ENCODE assay signal across 12 cellular contexts in the genomic region with DNA sequence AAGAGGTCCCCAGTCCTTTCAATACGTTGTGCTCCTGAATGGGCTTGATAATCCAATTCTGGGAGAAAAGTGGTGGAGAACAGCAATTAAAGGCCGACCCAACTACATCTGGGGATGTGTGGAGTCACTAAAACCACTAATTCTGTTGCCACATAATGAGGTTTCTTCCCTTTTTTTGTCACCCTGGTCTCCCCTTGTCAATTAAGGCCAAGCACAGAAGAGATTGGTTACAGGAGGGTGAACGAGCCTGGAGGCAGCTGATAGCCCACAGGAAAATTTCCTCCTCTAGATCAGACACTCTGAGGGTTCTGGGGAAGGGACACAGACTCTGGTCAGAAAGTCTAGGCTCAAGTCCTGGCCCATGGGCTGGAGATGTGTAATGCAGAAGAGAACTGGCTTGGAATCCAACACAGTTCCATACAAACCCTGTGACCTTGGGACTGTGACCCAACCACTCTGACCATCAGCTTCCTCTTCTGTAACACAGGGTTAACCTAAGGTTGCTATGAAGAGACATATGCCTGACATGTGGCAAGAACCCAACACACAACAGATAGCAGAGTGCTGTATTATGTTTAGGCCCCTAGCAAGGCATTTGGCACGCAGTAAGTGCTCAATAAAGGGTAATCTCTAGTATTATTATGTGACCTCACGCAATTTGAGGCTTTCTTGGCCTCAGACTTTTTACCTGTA.
"Had no signal": no experiment of that assay in that cellular context is flagged by ENCODE, and none has a peak within 500 bp of the region (broad histone marks: within the 10 kb centered on the region; RNA-seq: fewer than 3 reads in every experiment).

No MANE protein-coding gene starts in this region.

- H3K4me3 ChIP-seq: dorsolateral prefrontal cortex, left ventricle myocardium inferior, tibial nerve had no signal

- H3K36me3 ChIP-seq: left ventricle myocardium inferior, tibial nerve had no signal

- H3K4me1 ChIP-seq: left ventricle myocardium inferior, tibial nerve had no signal

- ATAC-seq: natural killer cell treated with Interleukin-12 subunit alpha and Interleukin-12 subunit beta and Interleukin-15 and Interleukin-18, amount 100 ng/mL, for 72 hours had no signal

- DNase-seq: activated CD4-positive, alpha-beta T cell treated with anti-CD3 and anti-CD28 coated beads, Interleukin-2, amount 10 ng/mL, durations not matched to agents 7 days and 5 days; activated naive CD4-positive, alpha-beta T cell treated with Interleukin-2 at 50 U/mL for 16 hours; aorta; dorsolateral prefrontal cortex; hippocampal formation; left ventricle myocardium inferior; nucleus accumbens; stimulated activated CD4-positive, alpha-beta T cell treated with anti-CD3 and anti-CD28 coated beads, Interleukin-4, amount 100 ng/mL, for 1 hour; stimulated activated naive CD4-positive, alpha-beta T cell; substantia nigra had no signal

- H3K27me3 ChIP-seq: dorsolateral prefrontal cortex, tibial nerve had no signal

- H3K27ac ChIP-seq: dorsolateral prefrontal cortex, left ventricle myocardium inferior, tibial nerve had no signal
